Comparison of ENCODE assay signal across 8 cellular contexts in genomic region chr5:95809414-95809960, GRCh38. TPM values are rescaled to one million over a fixed set of nuclear protein-coding genes. Genes with fewer than 3 reads are reported as not detected.
DNase-seq lines count a peak whose midpoint lies in the region; ATAC-seq, FAIRE-seq and TF ChIP-seq lines count a peak whose summit lies in the region.

No MANE protein-coding gene starts in this region.

- no peaks in the 10 kb centered on the region for H3K27me3 ChIP-seq in astrocyte (ENCODE audit: insufficient read depth, low read length)
- no peaks in the 10 kb centered on the region for H3K27me3 ChIP-seq in left lung
- H3K27me3 ChIP-seq in thymus (ENCODE audit: control insufficient read depth, insufficient read depth): no peaks in the 10 kb centered on the region

- peaks cover 4% of the 10 kb centered on the region for H3K9me3 Mint-ChIP-seq in T-helper 2 cell treated with Interferon-gamma antibody and Interleukin-4, amounts not matched to agents 5 μg/mL and 100 μg/mL, for 36 hours
- H3K9me3 Mint-ChIP-seq in astrocyte (ENCODE audit: unreplicated experiment): peaks cover 6% of the 10 kb centered on the region

- intact Hi-C loops in left lung (cut with DNase I): no loop called here

- H3K4me1 ChIP-seq in astrocyte (ENCODE audit: insufficient read depth, low read length) (peaks cover 19% of the 10 kb centered on the region), left lung (peaks cover 28 to 60% of the 10 kb centered on the region in 2 donors), thymus (ENCODE audit: control insufficient read depth, insufficient read depth, low read length) (peaks cover 47% of the 10 kb centered on the region)

- H3K27me3 Mint-ChIP-seq in T-helper 2 cell treated with Interferon-gamma antibody and Interleukin-4, amounts not matched to agents 5 μg/mL and 100 μg/mL, for 36 hours (ENCODE audit: low read depth): no peaks in the 10 kb centered on the region
- no peaks in the 10 kb centered on the region for H3K27me3 Mint-ChIP-seq in astrocyte (ENCODE audit: low read depth, unreplicated experiment)

- peaks cover 58% of the 10 kb centered on the region for H3K4me1 Mint-ChIP-seq in T-helper 2 cell treated with Interferon-gamma antibody and Interleukin-4, amounts not matched to agents 5 μg/mL and 100 μg/mL, for 36 hours (ENCODE audit: low read depth)
- H3K4me1 Mint-ChIP-seq in astrocyte (ENCODE audit: low read depth, unreplicated experiment): peaks cover 36% of the 10 kb centered on the region

- no peaks in the 10 kb centered on the region for H4K20me1 ChIP-seq in astrocyte (ENCODE audit: insufficient read depth, low read length)

- H3K27ac ChIP-seq in astrocyte (ENCODE audit: low read depth, low read length) (no peak overlapping the region), left lung (peak overlapping the region; percentile 37 to 61), thymus (ENCODE audit: low read depth) (peak overlapping the region; percentile 53)

- ATAC-seq in left lung (peak; percentile 27), GM19452 (IDR thresholded peaks at IDR 0.05; ENCODE audit: unreplicated experiment) (no peak), GM21529 (IDR thresholded peaks at IDR 0.05; ENCODE audit: unreplicated experiment) (no peak)

- TF ChIP-seq CTCF in astrocyte (IDR thresholded peaks at IDR 0.05; ENCODE audit: insufficient read depth, low read depth, low read length): no peak
- TF ChIP-seq CTCF in left lung (IDR thresholded peaks at IDR 0.05): no peak

- H3K9me3 ChIP-seq in astrocyte (ENCODE audit: insufficient read depth, low read depth, low read length) (peaks cover 2% of the 10 kb centered on the region), left lung (no peaks in the 10 kb centered on the region), thymus (ENCODE audit: control insufficient read depth) (no peaks in the 10 kb centered on the region)

- H3K9ac ChIP-seq in astrocyte (ENCODE audit: low read length): no peak overlapping the region

- FAIRE-seq in astrocyte (lab: Jason Lieb, UNC): no peak

- peak overlapping the region; percentile 74 for H3K27ac Mint-ChIP-seq in T-helper 2 cell treated with Interferon-gamma antibody and Interleukin-4, amounts not matched to agents 5 μg/mL and 100 μg/mL, for 36 hours
- peak overlapping the region; percentile 23 for H3K27ac Mint-ChIP-seq in astrocyte (ENCODE audit: unreplicated experiment)

- DNase-seq in T-helper 2 cell treated with Interferon-gamma antibody and Interleukin-4, amounts not matched to agents 5 μg/mL and 100 μg/mL, for 36 hours (ENCODE audit: low spot score): no peak
- DNase-seq in T-helper 2 cell: no peak
- DNase-seq in astrocyte (ENCODE audit: low read depth): peak; percentile 33
- DNase-seq in left lung: no peak
- no peak for DNase-seq in T1000 (lab: John Stamatoyannopoulos, UW)

- peaks cover 4% of the 10 kb centered on the region for H3K36me3 ChIP-seq in astrocyte (ENCODE audit: insufficient read depth, low read length)
- peaks cover 0 to 44% of the 10 kb centered on the region in 2 donors for H3K36me3 ChIP-seq in left lung
- peaks cover 9% of the 10 kb centered on the region for H3K36me3 ChIP-seq in thymus (ENCODE audit: control insufficient read depth, insufficient read depth)

- peak overlapping the region; percentile 66 for H3K4me3 Mint-ChIP-seq in T-helper 2 cell treated with Interferon-gamma antibody and Interleukin-4, amounts not matched to agents 5 μg/mL and 100 μg/mL, for 36 hours
- no peak overlapping the region for H3K4me3 Mint-ChIP-seq in astrocyte (ENCODE audit: unreplicated experiment)

- no peak overlapping the region for H3K4me3 ChIP-seq in astrocyte (ENCODE audit: insufficient read depth, low read depth, low read length)
- H3K4me3 ChIP-seq in left lung: no peak overlapping the region
- no peak overlapping the region for H3K4me3 ChIP-seq in thymus (ENCODE audit: low read length)

- no peaks in the 10 kb centered on the region for H3K79me2 ChIP-seq in astrocyte (ENCODE audit: insufficient read depth, low read length)

- H3K4me2 ChIP-seq in astrocyte (ENCODE audit: low read length): no peak overlapping the region

- peaks cover 29% of the 10 kb centered on the region for H3K36me3 Mint-ChIP-seq in T-helper 2 cell treated with Interferon-gamma antibody and Interleukin-4, amounts not matched to agents 5 μg/mL and 100 μg/mL, for 36 hours (ENCODE audit: low read depth)
- peaks cover 14% of the 10 kb centered on the region for H3K36me3 Mint-ChIP-seq in astrocyte (ENCODE audit: low read depth, unreplicated experiment)

- 79% methylated on average over 2 of the region's 2 CpGs for WGBS in thymus

- no peak overlapping the region for H2AFZ ChIP-seq in astrocyte (ENCODE audit: low read depth, low read length)

RNA-seq across cellular contexts. Expression of gene GLRX, which starts 13.0 kb away (rescaled TPM):
- 38.4 and 40.5 TPM in 2 replicates for total RNA-seq in astrocyte
- 10 to 100 TPM; 60.3 to 98.1 TPM for total RNA-seq in left lung
- 119 TPM for polyA plus RNA-seq in thymus
